In the genomic region with DNA sequence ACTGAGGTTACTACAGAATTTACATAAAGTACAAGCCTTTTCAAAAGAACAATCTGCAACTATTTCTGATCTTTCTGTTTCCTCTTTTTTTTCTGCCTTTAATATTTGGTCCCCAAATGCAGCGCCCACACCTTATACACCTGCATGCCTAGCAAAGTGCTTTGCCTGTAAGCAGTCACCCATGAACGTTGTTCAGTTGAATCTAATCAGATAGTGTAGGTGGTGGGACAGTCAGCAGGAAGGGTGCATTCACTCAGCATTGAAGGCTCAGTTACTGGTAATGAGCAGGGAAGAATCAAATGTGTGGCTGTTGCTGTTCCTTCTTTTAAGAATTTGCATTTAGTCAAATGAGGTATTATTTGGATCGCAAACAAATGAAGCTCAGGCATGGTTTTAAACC, we compare ENCODE assay signal across 11 cellular contexts.
A peak's percentile ranks its signal among the peaks of the same experiment; 100 is the strongest.
DNase-seq lines count a peak whose midpoint lies in the region; ATAC-seq and TF ChIP-seq lines count a peak whose summit lies in the region.
"Had no signal": no experiment of that assay in that cellular context is flagged by ENCODE, and none has a peak within 500 bp of the region (broad histone marks: within the 10 kb centered on the region; RNA-seq: fewer than 3 reads in every experiment).

No MANE protein-coding gene starts in this region.

- no peaks in the 10 kb centered on the region for H3K79me2 ChIP-seq in neural progenitor cell (ENCODE audit: low read depth)

- no peaks in the 10 kb centered on the region for H4K20me1 ChIP-seq in neural progenitor cell (ENCODE audit: low read depth)

- no peaks in the 10 kb centered on the region for H3F3A ChIP-seq in neural progenitor cell (ENCODE audit: low read depth)

- no peak overlapping the region for H3K4me2 ChIP-seq in neural progenitor cell

- no peak for TF ChIP-seq CTCF in neural progenitor cell (IDR thresholded peaks at IDR 0.05)

- no peaks in the 10 kb centered on the region for H3K4me1 Mint-ChIP-seq in neural progenitor cell

- no peak overlapping the region for H3K4me3 ChIP-seq in neural progenitor cell
- no peak overlapping the region for H3K4me3 ChIP-seq in MG63

- H3K9ac ChIP-seq in neural progenitor cell: no peak overlapping the region

- no peaks in the 10 kb centered on the region for H3K4me1 ChIP-seq in neural progenitor cell

- no peak overlapping the region for H3K27ac ChIP-seq in neural progenitor cell

- DNase-seq in neural progenitor cell (ENCODE audit: low spot score) (no peak), cortex of kidney (lab: John Stamatoyannopoulos, UW) (no peak), MG63 (no peak), AML-193 (lab: John Stamatoyannopoulos, UW) (no peak)
- no peak for DNase-seq in activated CD4-positive, CD25-positive, alpha-beta regulatory T cell (lab: John Stamatoyannopoulos, UW)
- DNase-seq: activated CD4-positive, alpha-beta memory T cell treated with anti-CD3 and anti-CD28 coated beads for 36 hours; amniotic stem cell had no signal

- H3K9me3 Mint-ChIP-seq in neural progenitor cell: no peaks in the 10 kb centered on the region
- H3K9me3 Mint-ChIP-seq: activated CD4-positive, alpha-beta memory T cell treated with anti-CD3 and anti-CD28 coated beads for 36 hours had no signal

- H2AFZ ChIP-seq in neural progenitor cell (replicated peaks): no peak overlapping the region

- H3K36me3 ChIP-seq in neural progenitor cell (peaks cover 6% of the 10 kb centered on the region), MG63 (no peaks in the 10 kb centered on the region)

- ATAC-seq in GM19043 (IDR thresholded peaks at IDR 0.05; ENCODE audit: low read depth, unreplicated experiment) (peak; percentile 67), HG02588 (IDR thresholded peaks at IDR 0.05; ENCODE audit: unreplicated experiment) (peak; percentile 75), HG03460 (IDR thresholded peaks at IDR 0.05; ENCODE audit: unreplicated experiment) (peak; percentile 78)
- ATAC-seq: HCT116 had no signal

- no peaks in the 10 kb centered on the region for H3K27me3 Mint-ChIP-seq in neural progenitor cell (ENCODE audit: insufficient read depth, low read depth)
- H3K27me3 Mint-ChIP-seq: activated CD4-positive, alpha-beta memory T cell treated with anti-CD3 and anti-CD28 coated beads for 36 hours had no signal

- peak overlapping the region; percentile 54 for H3K27ac Mint-ChIP-seq in neural progenitor cell
- H3K27ac Mint-ChIP-seq: activated CD4-positive, alpha-beta memory T cell treated with anti-CD3 and anti-CD28 coated beads for 36 hours had no signal

- H3K27me3 ChIP-seq in neural progenitor cell (no peaks in the 10 kb centered on the region), MG63 (no peaks in the 10 kb centered on the region)

- no peak overlapping the region for H3K4me3 Mint-ChIP-seq in neural progenitor cell
- H3K4me3 Mint-ChIP-seq: activated CD4-positive, alpha-beta memory T cell treated with anti-CD3 and anti-CD28 coated beads for 36 hours had no signal

- H3K36me3 Mint-ChIP-seq in neural progenitor cell: peaks cover 39% of the 10 kb centered on the region

- H3K9me3 ChIP-seq in neural progenitor cell (ENCODE audit: low read depth): no peaks in the 10 kb centered on the region
- H3K9me3 ChIP-seq in MG63: no peaks in the 10 kb centered on the region
